31 cellular contexts compared by ENCODE assay signal in genomic region chr22:24027991-24028390, GRCh38. TPM values are rescaled to one million over a fixed set of nuclear protein-coding genes. Genes with fewer than 3 reads are reported as not detected.
"Had no signal": no experiment of that assay in that cellular context is flagged by ENCODE, and none has a peak within 500 bp of the region (broad histone marks: within the 10 kb centered on the region; RNA-seq: fewer than 3 reads in every experiment).

No MANE protein-coding gene starts in this region.

- H3K4me3 ChIP-seq: coronary artery, dorsolateral prefrontal cortex, esophagus muscularis mucosa, gastrocnemius medialis, heart left ventricle had no signal

- H3K27ac ChIP-seq: brain microvascular endothelial cell, coronary artery, dorsolateral prefrontal cortex, esophagus muscularis mucosa, foreskin keratinocyte, heart left ventricle had no signal

- H3K36me3 ChIP-seq: brain microvascular endothelial cell, gastrocnemius medialis had no signal

- H3K27me3 ChIP-seq: brain microvascular endothelial cell, dorsolateral prefrontal cortex, esophagus muscularis mucosa, foreskin keratinocyte, gastrocnemius medialis, heart left ventricle had no signal

- FAIRE-seq: astrocyte, bronchial epithelial cell had no signal

- DNase-seq: activated CD4-positive, alpha-beta memory T cell treated with anti-CD3 and anti-CD28 coated beads, Interleukin-2, amount 10 ng/mL, durations not matched to agents 7 days and 5 days; activated CD4-positive, alpha-beta T cell treated with anti-CD3 and anti-CD28 coated beads for 4 hours; activated CD4-positive, alpha-beta T cell treated with anti-CD3 and anti-CD28 coated beads, Interleukin-2, amount 10 ng/mL, durations not matched to agents 7 days and 5 days; activated CD4-positive, alpha-beta T cell treated with anti-CD3 and anti-CD28 coated beads, Interleukin-2, amount 50 U/mL, for 4 hours; activated CD4-positive, CD25-positive, alpha-beta regulatory T cell; activated CD4-positive, CD25-positive, alpha-beta regulatory T cell treated with anti-CD3 and anti-CD28 coated beads, Interleukin-2, amount 50 U/mL, for 72 hours; activated effector memory CD4-positive, alpha-beta T cell treated with Interleukin-2 at 50 U/mL for 16 hours; activated gamma-delta T cell treated with Interleukin-2 at 50 U/mL for 16 hours; activated naive CD4-positive, alpha-beta T cell treated with anti-CD3 and anti-CD28 coated beads, Interleukin-2, amount 50 U/mL, for 16 hours; activated naive CD4-positive, alpha-beta T cell treated with Interleukin-2 at 50 U/mL for 16 hours; activated T-cell treated with anti-CD3 and anti-CD28 coated beads, Interleukin-2, amount 50 U/mL, for 4 hours; amniotic stem cell; anterior cingulate cortex; brain microvascular endothelial cell; dorsolateral prefrontal cortex; effector memory CD4-positive, alpha-beta T cell; foreskin keratinocyte; gastrocnemius medialis; glutamatergic neuron; T-helper 17 cell; T1000 had no signal

- ATAC-seq: activated T-cell treated with anti-CD3 and anti-CD28 coated beads, Interleukin-2, amount 50 U/mL, for 4 hours; foreskin keratinocyte; T-helper 17 cell had no signal

- H3K9me3 ChIP-seq: gastrocnemius medialis had no signal

RNA-seq across cellular contexts. Expression of gene GSTT4, which starts 22.7 kb away (rescaled TPM):
- total RNA-seq: activated CD4-positive, alpha-beta memory T cell treated with anti-CD3 and anti-CD28 coated beads, Interleukin-2, amount 10 ng/mL, durations not matched to agents 7 days and 5 days; activated CD4-positive, alpha-beta T cell treated with anti-CD3 and anti-CD28 coated beads, Interleukin-2, amount 10 ng/mL, durations not matched to agents 7 days and 5 days; activated T-cell treated with anti-CD3 and anti-CD28 coated beads, Interleukin-2, amount 50 U/mL, for 4 hours; activated T-helper 17 cell treated with anti-CD3 and anti-CD28 coated beads, Interleukin-2, amount 50 U/mL, for 72 hours; astrocyte; bronchial epithelial cell; cardiac septum; cerebellum; endodermal cell; esophagus muscularis mucosa; foreskin keratinocyte; gastrocnemius medialis; heart left ventricle; T-helper 17 cell had no signal
- polyA plus RNA-seq: adipose tissue, foreskin keratinocyte, heart left ventricle had no signal

RNA-seq across cellular contexts. Expression of gene GSTT2, which starts 48.1 kb away (rescaled TPM):
- total RNA-seq: activated CD4-positive, alpha-beta memory T cell treated with anti-CD3 and anti-CD28 coated beads, Interleukin-2, amount 10 ng/mL, durations not matched to agents 7 days and 5 days; activated CD4-positive, alpha-beta T cell treated with anti-CD3 and anti-CD28 coated beads, Interleukin-2, amount 10 ng/mL, durations not matched to agents 7 days and 5 days; activated T-cell treated with anti-CD3 and anti-CD28 coated beads, Interleukin-2, amount 50 U/mL, for 4 hours; astrocyte; bronchial epithelial cell; cerebellum; T-helper 17 cell had no signal
